8 cellular contexts compared by ENCODE assay signal in the genomic region with DNA sequence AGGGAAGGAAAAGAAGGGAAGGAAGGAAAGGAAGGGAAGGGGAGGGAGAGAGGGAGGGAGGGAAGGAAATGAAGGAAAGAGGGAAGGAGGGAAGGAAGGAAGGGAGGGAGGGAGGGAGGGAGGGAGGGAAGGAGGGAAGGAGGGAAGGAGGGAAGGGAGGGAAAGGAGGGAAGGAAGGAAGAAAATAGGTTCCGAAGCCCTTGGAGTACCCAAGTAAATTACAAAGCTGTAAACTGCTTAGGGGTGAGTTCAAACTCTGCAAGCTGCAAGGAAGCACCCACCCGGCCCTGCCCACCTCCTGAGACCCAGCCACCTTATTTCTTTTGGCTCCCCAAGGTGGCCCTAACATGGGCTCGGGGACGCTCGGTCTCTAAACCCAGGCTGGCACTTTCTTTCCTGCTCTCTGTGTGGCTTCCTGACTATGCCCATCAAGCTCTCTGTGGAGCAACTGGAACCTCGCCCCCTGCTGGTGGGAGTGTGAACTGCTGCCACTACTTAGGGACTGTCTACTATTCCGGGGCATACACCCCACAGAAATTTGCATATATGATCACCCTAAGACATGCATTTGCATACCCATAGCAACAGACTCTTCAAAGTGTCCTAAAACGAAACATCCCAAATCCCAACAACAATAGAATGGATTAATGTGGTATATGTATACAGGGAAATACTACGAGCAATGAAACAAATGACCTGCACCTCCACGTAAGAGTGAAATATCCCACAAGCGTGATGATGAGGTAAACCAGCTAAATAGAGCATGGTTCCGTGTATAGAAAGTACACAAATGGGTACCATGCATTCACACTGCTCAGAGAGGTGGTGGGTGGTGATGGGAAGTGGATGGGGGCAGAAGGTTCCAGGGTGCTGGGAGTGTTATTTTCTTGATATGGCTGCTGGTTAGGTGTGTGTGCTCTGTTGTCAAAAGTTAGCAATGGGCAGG.
A peak's percentile ranks its signal among the peaks of the same experiment; 100 is the strongest.
DNase-seq lines count a peak whose midpoint lies in the region; TF ChIP-seq lines count a peak whose summit lies in the region.

No MANE protein-coding gene starts in this region.

- TF ChIP-seq POLR2A in tibial nerve (IDR thresholded peaks at IDR 0.05), result no peak

- H3K4me3 ChIP-seq in BJ (ENCODE audit: low read depth, low read length) (no peak overlapping the region), HL-60 (replicated peaks; ENCODE audit: insufficient read depth, low read length) (no peak overlapping the region), choroid plexus epithelial cell (ENCODE audit: low read depth, low read length) (no peak overlapping the region), tibial nerve (no peak overlapping the region)

- peaks cover 25% of the 10 kb centered on the region for H3K4me1 Mint-ChIP-seq in nephron progenitor cell

- DNase-seq in BJ (ENCODE audit: low read depth) (no peak), GM19238 (ENCODE audit: insufficient read length, low spot score) (peak; percentile 16), HL-60 (ENCODE audit: low read depth in 1 of 2, low spot score in 1 of 2) (peak in 1 of 2 experiments; percentile 53), choroid plexus epithelial cell (ENCODE audit: low read depth) (no peak), nephron progenitor cell (peak; percentile 37), tibial nerve (ENCODE audit: low spot score in 2 of 2) (peak; percentile 15 to 24), GM03348 (ENCODE audit: low spot score) (no peak)
- peak; percentile 59 for DNase-seq in activated CD4-positive, CD25-positive, alpha-beta regulatory T cell treated with anti-CD3 and anti-CD28 coated beads, Interleukin-2, amount 50 U/mL, for 16 hours (ENCODE audit: low read depth, low spot score)

- no peak overlapping the region for H3K27ac Mint-ChIP-seq in nephron progenitor cell

- no peaks in the 10 kb centered on the region for H3K36me3 Mint-ChIP-seq in nephron progenitor cell (ENCODE audit: low read depth)

- POLR2A ChIA-PET in BJ (lab: Charles Lee), result no interaction called here

- no peaks in the 10 kb centered on the region for H3K36me3 ChIP-seq in BJ (ENCODE audit: control insufficient read depth, insufficient read depth, low read length)
- H3K36me3 ChIP-seq in tibial nerve, result no peaks in the 10 kb centered on the region

- H3K27me3 Mint-ChIP-seq in nephron progenitor cell (ENCODE audit: low read depth, poor library complexity), result peaks cover 3% of the 10 kb centered on the region

- WGBS in tibial nerve, 2 donors, result 71 to 81% methylated on average over 12 of the region's 12 CpGs

- CTCF ChIA-PET in BJ (lab: Yijun Ruan, JAX), result interaction anchor here (0.6 kb wide), 1 partner anchor 413 kb away, joined by 3 read pairs; no protein-coding TSS in a partner anchor

- TF ChIP-seq CTCF in BJ (IDR thresholded peaks at IDR 0.05; ENCODE audit: insufficient read depth, low read depth, low read length) (peak; percentile 45; the same call in 1 of the 2 replicates), HL-60 (IDR thresholded peaks at IDR 0.05; ENCODE audit: insufficient read depth, low read length) (peak; percentile 33), choroid plexus epithelial cell (conservative IDR thresholded peaks at IDR 0.05; ENCODE audit: low read depth, low read length) (peak; percentile 67), nephron progenitor cell (IDR thresholded peaks at IDR 0.05) (peak; percentile 40), tibial nerve (IDR thresholded peaks at IDR 0.05) (peak; percentile 37 to 52 (median 42))

- TF ChIP-seq EP300 in tibial nerve (IDR thresholded peaks at IDR 0.05), result no peak

- H3K27me3 ChIP-seq in BJ (ENCODE audit: control insufficient read depth, insufficient read depth, low read length), result no peaks in the 10 kb centered on the region
- no peaks in the 10 kb centered on the region for H3K27me3 ChIP-seq in HL-60 (ENCODE audit: insufficient read depth, poor library complexity, severe bottlenecking)
- no peaks in the 10 kb centered on the region for H3K27me3 ChIP-seq in tibial nerve

- H3K9me3 Mint-ChIP-seq in nephron progenitor cell, result peaks cover 53% of the 10 kb centered on the region

- no peak overlapping the region for H3K4me3 Mint-ChIP-seq in nephron progenitor cell

- H3K27ac ChIP-seq in HL-60 (replicated peaks) (no peak overlapping the region), tibial nerve (no peak overlapping the region)

- no peaks in the 10 kb centered on the region for H3K4me1 ChIP-seq in tibial nerve

- no peaks in the 10 kb centered on the region for H3K9me3 ChIP-seq in tibial nerve

Comparison
In these comparisons a context has a peak if more than half of its experiments do, and no peak if none do; other contexts are left out.
1. DNase-seq: peak in GM19238 (single experiment), activated CD4-positive, CD25-positive, alpha-beta regulatory T cell treated with anti-CD3 and anti-CD28 coated beads, Interleukin-2, amount 50 U/mL, for 16 hours (single experiment), nephron progenitor cell (single experiment) and tibial nerve (2 of 2); none in BJ (single experiment), choroid plexus epithelial cell (single experiment) and GM03348 (single experiment).
2. Peak in every context shown above with its lines, with median percentiles within 50 percentile points of each other: CTCF ChIP-seq.